8 cellular contexts compared by ENCODE assay signal in genomic region chr1:146369940-146370339, GRCh38.
DNase-seq lines count a peak whose midpoint lies in the region; TF ChIP-seq lines count a peak whose summit lies in the region.
"Not testable (repeated sequence)": the region's sequence is repeated elsewhere in the genome, so short reads cannot be mapped to it uniquely, and the experiment has no call there.

No MANE protein-coding gene starts in this region.

- H3K4me1 ChIP-seq in iPS DF 6.9 (ENCODE audit: control insufficient read depth, insufficient read depth, low read length); osteoblast (ENCODE audit: insufficient read depth, low read length): not testable (repeated sequence)

- not testable (repeated sequence) for H3K79me2 ChIP-seq in osteoblast (ENCODE audit: insufficient read depth, low read length)

- H3K27ac Mint-ChIP-seq in CD14-positive monocyte = peak overlapping the region in 6 of 7 donors; percentile 64 to 88 (median 78)

- not testable (repeated sequence) for TF ChIP-seq CTCF in CD14-positive monocyte (IDR thresholded peaks at IDR 0.05); coronary artery (IDR thresholded peaks at IDR 0.05); osteoblast (IDR thresholded peaks at IDR 0.05; ENCODE audit: extremely low read depth, low read depth, low read length)

- intact Hi-C loops in CD14-positive monocyte (cut with micrococcal nuclease) = not testable (repeated sequence)

- not testable (repeated sequence) for H3K9me3 Mint-ChIP-seq in CD14-positive monocyte

- not testable (repeated sequence) for H3K9me3 ChIP-seq in iPS DF 6.9 (ENCODE audit: control insufficient read depth, insufficient read depth, low read length); osteoblast (ENCODE audit: low read depth, low read length)

- H3K27ac ChIP-seq in coronary artery = peak overlapping the region in 1 of 2 donors; percentile 77
- H3K27ac ChIP-seq in iPS DF 6.9 (ENCODE audit: low read length); osteoblast (ENCODE audit: low read depth, low read length): not testable (repeated sequence)

- DNase-seq in CD14-positive monocyte (ENCODE audit: low spot score) (peak; percentile 42), LHCN-M2 (ENCODE audit: low read depth) (peak; percentile 22), SHP77 (lab: John Stamatoyannopoulos, UW) (peak; percentile 81 to 90), activated T-cell treated with anti-CD3 and anti-CD28 coated beads for 48 hours (ENCODE audit: low read depth) (peak; percentile 38), coronary artery (ENCODE audit: low spot score) (peak; percentile 55), iPS DF 6.9 (ENCODE audit: low read depth, low spot score) (peak; percentile 45)
- not testable (repeated sequence) for DNase-seq in osteoblast (ENCODE audit: insufficient read length, low spot score, missing footprints)
- peak; percentile 29 to 33 for DNase-seq in stimulated activated CD8-positive, alpha-beta memory T cell treated with anti-CD3 and anti-CD28 coated beads, Interleukin-2, amount 100 ng/mL, for 1 hour (ENCODE audit: low read depth in 2 of 2)

- not testable (repeated sequence) for H4K20me1 ChIP-seq in osteoblast (ENCODE audit: insufficient read depth, low read length)

- H3K4me3 ChIP-seq in coronary artery = peak overlapping the region; percentile 66
- peak overlapping the region; percentile 36; the same call in 1 of the 2 replicates for H3K4me3 ChIP-seq in iPS DF 6.9 (ENCODE audit: low read length)
- H3K4me3 ChIP-seq in osteoblast (ENCODE audit: insufficient read depth, low read length) = peak overlapping the region; percentile 63

- peak overlapping the region; percentile 74 for H3K4me2 ChIP-seq in osteoblast (ENCODE audit: insufficient read depth, low read length)

- H3K4me3 Mint-ChIP-seq in CD14-positive monocyte = peak overlapping the region; percentile 75 to 77

- H3K36me3 ChIP-seq in iPS DF 6.9 (ENCODE audit: control insufficient read depth, insufficient read depth, low read length); osteoblast (ENCODE audit: insufficient read depth, low read length): not testable (repeated sequence)

- no CpG with 5 or more reads among the region's 23 CpGs for WGBS in iPS DF 6.9 (ENCODE audit: insufficient coverage, insufficient read length)

- peak overlapping the region; percentile 87 for H2AFZ ChIP-seq in osteoblast (ENCODE audit: low read length)

- not testable (repeated sequence) for H3K27me3 Mint-ChIP-seq in CD14-positive monocyte (ENCODE audit: low read depth in 3 of 3)

- H3K27me3 ChIP-seq in iPS DF 6.9 (ENCODE audit: control insufficient read depth, insufficient read depth, low read length); osteoblast (ENCODE audit: insufficient read depth, low read length): not testable (repeated sequence)

- not testable (repeated sequence) for H3K4me1 Mint-ChIP-seq in CD14-positive monocyte

- not testable (repeated sequence) for H3K36me3 Mint-ChIP-seq in CD14-positive monocyte
